ENCODE assay signal across 10 cellular contexts in genomic region chr17:7823581-7824001, GRCh38. TPM values are rescaled to one million over a fixed set of nuclear protein-coding genes. Genes with fewer than 3 reads are reported as not detected.
"Had no signal": no experiment of that assay in that cellular context is flagged by ENCODE, and none has a peak within 500 bp of the region (broad histone marks: within the 10 kb centered on the region; RNA-seq: fewer than 3 reads in every experiment).

No MANE protein-coding gene starts in this region.

- ATAC-seq: activated naive CD8-positive, alpha-beta T cell treated with anti-CD3 and anti-CD28 coated beads, Interleukin-2, amount 50 U/mL, for 24 hours; activated T-cell treated with anti-CD3 and anti-CD28 coated beads, Interleukin-2, amount 50 U/mL, for 72 hours; naive thymus-derived CD4-positive, alpha-beta T cell had no signal

- H3K27me3 ChIP-seq: ascending aorta, gastrocnemius medialis had no signal

- H3K27ac Mint-ChIP-seq: activated CD8-positive, alpha-beta T cell treated with anti-CD3 and anti-CD28 coated beads for 36 hours; activated naive CD8-positive, alpha-beta T cell treated with anti-CD3 and anti-CD28 coated beads, Interleukin-2, amount 50 U/mL, for 24 hours; activated T-cell treated with anti-CD3 and anti-CD28 coated beads, Interleukin-2, amount 50 U/mL, for 72 hours had no signal

- DNase-seq: activated CD4-positive, alpha-beta T cell treated with anti-CD3 and anti-CD28 coated beads for 1 hour; activated CD8-positive, alpha-beta memory T cell treated with anti-CD3 and anti-CD28 coated beads, Interleukin-2, amount 50 U/mL, for 4 hours; activated CD8-positive, alpha-beta T cell treated with anti-CD3 and anti-CD28 coated beads for 36 hours; activated naive CD8-positive, alpha-beta T cell treated with anti-CD3 and anti-CD28 coated beads, Interleukin-2, amount 50 U/mL, for 24 hours; activated T-cell treated with anti-CD3 and anti-CD28 coated beads, Interleukin-2, amount 50 U/mL, for 72 hours; gastrocnemius medialis; naive thymus-derived CD4-positive, alpha-beta T cell had no signal

- H3K4me3 ChIP-seq: ascending aorta, gastrocnemius medialis, lung, skin epidermis had no signal

- H3K4me1 ChIP-seq: gastrocnemius medialis had no signal

- H3K9me3 Mint-ChIP-seq: activated CD8-positive, alpha-beta T cell treated with anti-CD3 and anti-CD28 coated beads for 36 hours; activated naive CD8-positive, alpha-beta T cell treated with anti-CD3 and anti-CD28 coated beads, Interleukin-2, amount 50 U/mL, for 24 hours; activated T-cell treated with anti-CD3 and anti-CD28 coated beads, Interleukin-2, amount 50 U/mL, for 72 hours; naive thymus-derived CD4-positive, alpha-beta T cell had no signal

- H3K9me3 ChIP-seq: ascending aorta, gastrocnemius medialis had no signal

- H3K4me3 Mint-ChIP-seq: activated CD8-positive, alpha-beta T cell treated with anti-CD3 and anti-CD28 coated beads for 36 hours; activated naive CD8-positive, alpha-beta T cell treated with anti-CD3 and anti-CD28 coated beads, Interleukin-2, amount 50 U/mL, for 24 hours; activated T-cell treated with anti-CD3 and anti-CD28 coated beads, Interleukin-2, amount 50 U/mL, for 72 hours; naive thymus-derived CD4-positive, alpha-beta T cell had no signal

- H3K36me3 ChIP-seq: ascending aorta, gastrocnemius medialis had no signal

- H3K27ac ChIP-seq: ascending aorta, gastrocnemius medialis, skin epidermis had no signal

- H3K36me3 Mint-ChIP-seq: naive thymus-derived CD4-positive, alpha-beta T cell had no signal

RNA-seq across cellular contexts. Expression of gene TMEM88, which starts 31.3 kb away (rescaled TPM):
- polyA plus RNA-seq: naive thymus-derived CD4-positive, alpha-beta T cell had no signal
